Comparison of ENCODE assay signal across 34 cellular contexts in the genomic region with DNA sequence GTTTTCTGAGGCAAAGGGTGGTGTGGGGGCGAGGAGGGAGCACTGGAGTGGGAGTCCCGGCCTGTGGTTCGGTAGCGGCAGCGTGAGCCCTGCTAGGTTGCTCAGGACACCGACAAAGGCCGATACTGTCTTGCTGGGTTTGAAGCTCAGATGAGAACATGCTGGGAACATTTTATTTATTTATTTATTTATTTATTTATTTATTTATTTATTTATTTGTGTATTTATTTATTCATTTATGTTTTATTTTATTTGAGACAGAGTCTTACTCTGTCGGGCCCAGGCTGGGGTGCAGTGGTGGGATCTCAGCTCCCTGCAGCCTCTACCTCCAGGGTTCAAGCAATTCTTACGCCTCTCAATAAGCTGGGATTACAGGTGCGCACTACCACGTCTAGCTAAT.
"Had no signal": no experiment of that assay in that cellular context is flagged by ENCODE, and none has a peak within 500 bp of the region (broad histone marks: within the 10 kb centered on the region; RNA-seq: fewer than 3 reads in every experiment).

No MANE protein-coding gene starts in this region.

- ATAC-seq: activated CD4-positive, CD25-positive, alpha-beta regulatory T cell treated with anti-CD3 and anti-CD28 coated beads, Interleukin-2, amount 50 U/mL, for 24 hours; activated CD8-positive, alpha-beta memory T cell treated with anti-CD3 and anti-CD28 coated beads, Interleukin-2, amount 10 ng/mL, durations not matched to agents 7 days and 5 days; activated naive CD8-positive, alpha-beta T cell treated with anti-CD3 and anti-CD28 coated beads, Interleukin-2, amount 50 U/mL, for 24 hours; PC-3 had no signal

- H3K9me3 ChIP-seq: MG63, Peyer's patch, SJSA1, SK-N-SH had no signal

- H3K9ac ChIP-seq: SK-N-SH had no signal

- H3K4me3 Mint-ChIP-seq: activated CD4-positive, alpha-beta memory T cell treated with anti-CD3 and anti-CD28 coated beads, Interleukin-2, amount 10 ng/mL, durations not matched to agents 7 days and 5 days; activated CD8-positive, alpha-beta memory T cell treated with anti-CD3 and anti-CD28 coated beads, Interleukin-2, amount 10 ng/mL, durations not matched to agents 7 days and 5 days; activated naive CD4-positive, alpha-beta T cell treated with anti-CD3 and anti-CD28 coated beads, Interleukin-2, amount 10 ng/mL, durations not matched to agents 7 days and 5 days; activated naive CD8-positive, alpha-beta T cell; activated naive CD8-positive, alpha-beta T cell treated with anti-CD3 and anti-CD28 coated beads, Interleukin-2, amount 50 U/mL, for 24 hours; T-helper 1 cell treated with Interleukin-12 subunit alpha and Interleukin-12 subunit beta and Interleukin-4 antibody, amounts not matched to agents 30 μg/mL and 1 μg/mL, for 36 hours; T-helper 2 cell treated with Interferon-gamma antibody and Interleukin-4, amounts not matched to agents 5 μg/mL and 100 μg/mL, for 36 hours had no signal

- H3K4me1 ChIP-seq: SJSA1 had no signal

- DNase-seq: activated CD4-positive, alpha-beta memory T cell treated with anti-CD3 and anti-CD28 coated beads, Interleukin-2, amount 10 ng/mL, durations not matched to agents 7 days and 5 days; activated CD4-positive, alpha-beta T cell treated with anti-CD3 and anti-CD28 coated beads for 4 hours; activated CD8-positive, alpha-beta memory T cell treated with anti-CD3 and anti-CD28 coated beads for 24 hours; activated CD8-positive, alpha-beta memory T cell treated with anti-CD3 and anti-CD28 coated beads, Interleukin-2, amount 10 ng/mL, durations not matched to agents 7 days and 5 days; activated CD8-positive, alpha-beta memory T cell treated with anti-CD3 and anti-CD28 coated beads, Interleukin-2, amount 50 U/mL, for 48 hours; activated effector memory CD4-positive, alpha-beta T cell treated with Interleukin-2 at 50 U/mL for 16 hours; activated naive CD4-positive, alpha-beta T cell treated with anti-CD3 and anti-CD28 coated beads, Interleukin-2, amount 10 ng/mL, durations not matched to agents 7 days and 5 days; activated naive CD8-positive, alpha-beta T cell treated with anti-CD3 and anti-CD28 coated beads, Interleukin-2, amount 50 U/mL, for 24 hours; activated T-cell treated with anti-CD3 and anti-CD28 coated beads, Interleukin-2, amount 50 U/mL, for 48 hours; anterior cingulate cortex; brain microvascular endothelial cell; central memory CD4-positive, alpha-beta T cell; Kasumi-1; MG63; NCI-H1048; NCI-H1105 treated with DMSO at 0.1 percent for 48 hours; NCI-H1436; NCI-H1694; NCI-H2029; NCI-H510A; NCI-H526; NCI-H748 treated with DMSO at 0.1 percent for 48 hours; NK-92 treated with Interleukin-12 subunit alpha and Interleukin-12 subunit beta, amount 100 ng/mL, for 24 hours; PC-3; Peyer's patch; RPMI8226; SHP77 treated with DMSO at 0.1 percent for 48 hours; SK-N-SH had no signal

- H3K27me3 Mint-ChIP-seq: activated CD4-positive, alpha-beta memory T cell treated with anti-CD3 and anti-CD28 coated beads, Interleukin-2, amount 10 ng/mL, durations not matched to agents 7 days and 5 days; activated CD8-positive, alpha-beta memory T cell treated with anti-CD3 and anti-CD28 coated beads, Interleukin-2, amount 10 ng/mL, durations not matched to agents 7 days and 5 days; activated naive CD8-positive, alpha-beta T cell had no signal

- H3K36me3 Mint-ChIP-seq: activated CD8-positive, alpha-beta memory T cell treated with anti-CD3 and anti-CD28 coated beads, Interleukin-2, amount 10 ng/mL, durations not matched to agents 7 days and 5 days; activated naive CD4-positive, alpha-beta T cell treated with anti-CD3 and anti-CD28 coated beads, Interleukin-2, amount 10 ng/mL, durations not matched to agents 7 days and 5 days; activated naive CD8-positive, alpha-beta T cell had no signal

- H3K4me3 ChIP-seq: MG63, Peyer's patch, SJSA1 had no signal

- H3K27ac ChIP-seq: brain microvascular endothelial cell, Peyer's patch, SJSA1 had no signal

- FAIRE-seq: TTC549 had no signal

- H3K4me1 Mint-ChIP-seq: activated CD4-positive, alpha-beta memory T cell treated with anti-CD3 and anti-CD28 coated beads, Interleukin-2, amount 10 ng/mL, durations not matched to agents 7 days and 5 days; activated CD8-positive, alpha-beta memory T cell treated with anti-CD3 and anti-CD28 coated beads, Interleukin-2, amount 10 ng/mL, durations not matched to agents 7 days and 5 days had no signal

- H3K27ac Mint-ChIP-seq: activated CD4-positive, alpha-beta memory T cell treated with anti-CD3 and anti-CD28 coated beads, Interleukin-2, amount 10 ng/mL, durations not matched to agents 7 days and 5 days; activated CD8-positive, alpha-beta memory T cell treated with anti-CD3 and anti-CD28 coated beads, Interleukin-2, amount 10 ng/mL, durations not matched to agents 7 days and 5 days; activated naive CD4-positive, alpha-beta T cell treated with anti-CD3 and anti-CD28 coated beads, Interleukin-2, amount 10 ng/mL, durations not matched to agents 7 days and 5 days; activated naive CD8-positive, alpha-beta T cell; activated naive CD8-positive, alpha-beta T cell treated with anti-CD3 and anti-CD28 coated beads, Interleukin-2, amount 50 U/mL, for 24 hours; T-helper 1 cell treated with Interleukin-12 subunit alpha and Interleukin-12 subunit beta and Interleukin-4 antibody, amounts not matched to agents 30 μg/mL and 1 μg/mL, for 36 hours; T-helper 2 cell treated with Interferon-gamma antibody and Interleukin-4, amounts not matched to agents 5 μg/mL and 100 μg/mL, for 36 hours had no signal

- H3K4me2 ChIP-seq: SK-N-SH had no signal

- H3K36me3 ChIP-seq: brain microvascular endothelial cell, MG63, Peyer's patch, SJSA1 had no signal

- H3K27me3 ChIP-seq: brain microvascular endothelial cell, MG63, Peyer's patch, SJSA1 had no signal

- H3K9me3 Mint-ChIP-seq: activated CD4-positive, alpha-beta memory T cell treated with anti-CD3 and anti-CD28 coated beads, Interleukin-2, amount 10 ng/mL, durations not matched to agents 7 days and 5 days; activated naive CD4-positive, alpha-beta T cell treated with anti-CD3 and anti-CD28 coated beads, Interleukin-2, amount 10 ng/mL, durations not matched to agents 7 days and 5 days; activated naive CD8-positive, alpha-beta T cell treated with anti-CD3 and anti-CD28 coated beads, Interleukin-2, amount 50 U/mL, for 24 hours; T-helper 1 cell treated with Interleukin-12 subunit alpha and Interleukin-12 subunit beta and Interleukin-4 antibody, amounts not matched to agents 30 μg/mL and 1 μg/mL, for 36 hours; T-helper 2 cell treated with Interferon-gamma antibody and Interleukin-4, amounts not matched to agents 5 μg/mL and 100 μg/mL, for 36 hours had no signal
